Comparison of ENCODE assay signal across 9 cellular contexts in the genomic region with DNA sequence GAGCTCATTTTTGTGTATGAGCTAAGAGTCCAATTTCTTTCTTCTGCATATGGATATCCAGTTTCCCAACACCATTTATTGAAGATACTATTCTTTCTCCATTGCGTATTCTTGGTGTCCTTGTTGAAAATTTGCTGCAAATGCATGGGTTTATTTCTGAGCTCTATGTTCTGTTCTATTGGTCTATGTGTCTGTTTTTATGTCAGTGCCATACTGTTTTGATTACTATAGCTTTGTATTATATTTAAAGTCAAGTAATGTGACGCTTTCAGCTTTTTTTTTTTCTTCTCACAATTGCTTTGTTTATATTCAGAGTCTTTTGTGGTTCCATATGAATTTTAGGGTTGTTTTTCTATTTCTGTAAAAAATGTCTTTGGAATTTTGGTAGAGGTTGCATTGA.
"Had no signal": no experiment of that assay in that cellular context is flagged by ENCODE, and none has a peak within 500 bp of the region (broad histone marks: within the 10 kb centered on the region; RNA-seq: fewer than 3 reads in every experiment).

No MANE protein-coding gene starts in this region.

- FAIRE-seq: H54 had no signal

- H2AFZ ChIP-seq: GM23248, GM23338 had no signal

- H3K9ac ChIP-seq: GM23248 had no signal

- H3K9me3 ChIP-seq: HAP-1 had no signal

- H3K36me3 ChIP-seq: HAP-1 had no signal

- H3K4me1 ChIP-seq: HAP-1 had no signal

- H3K27ac ChIP-seq: GM23248 had no signal

- DNase-seq: GM23248, GOT3, H7, H9, HCEC 1CT, HFFc6 had no signal

- H3K4me2 ChIP-seq: GM23338 had no signal

- ATAC-seq: GM23338 had no signal

- H3K4me3 ChIP-seq: GM23248, GM23338, HAP-1 had no signal
